Comparison of ENCODE assay signal across 34 cellular contexts in genomic region chr6:3513416-3513815, GRCh38.
"Had no signal": no experiment of that assay in that cellular context is flagged by ENCODE, and none has a peak within 500 bp of the region (broad histone marks: within the 10 kb centered on the region; RNA-seq: fewer than 3 reads in every experiment).

No MANE protein-coding gene starts in this region.

- H3K36me3 Mint-ChIP-seq: activated CD4-positive, alpha-beta memory T cell treated with anti-CD3 and anti-CD28 coated beads for 36 hours; activated naive CD4-positive, alpha-beta T cell treated with anti-CD3 and anti-CD28 coated beads, Interleukin-2, amount 50 U/mL, for 72 hours; activated naive CD8-positive, alpha-beta T cell treated with anti-CD3 and anti-CD28 coated beads for 36 hours had no signal

- H3K4me1 ChIP-seq: adrenal gland had no signal

- DNase-seq: activated B cell treated with CpG ODN at 0.5 μM for 24 hours; activated CD4-positive, alpha-beta memory T cell treated with anti-CD3 and anti-CD28 coated beads for 36 hours; activated CD4-positive, alpha-beta T cell treated with anti-CD3 and anti-CD28 coated beads for 4 hours; activated CD4-positive, alpha-beta T cell treated with anti-CD3 and anti-CD28 coated beads, Interleukin-2, amount 10 ng/mL, durations not matched to agents 24 days and 14 days; activated CD4-positive, alpha-beta T cell treated with anti-CD3 and anti-CD28 coated beads, Interleukin-2, amount 50 U/mL, for 1 hour; activated CD4-positive, alpha-beta T cell treated with anti-CD3 and anti-CD28 coated beads, Interleukin-2, amount 50 U/mL, for 4 hours; activated CD4-positive, CD25-positive, alpha-beta regulatory T cell treated with anti-CD3 and anti-CD28 coated beads, Interleukin-2, amount 50 U/mL, for 72 hours; activated CD8-positive, alpha-beta memory T cell treated with anti-CD3 and anti-CD28 coated beads, Interleukin-2, amount 50 U/mL, for 48 hours; activated CD8-positive, alpha-beta T cell treated with anti-CD3 and anti-CD28 coated beads for 36 hours; activated effector memory CD4-positive, alpha-beta T cell treated with anti-CD3 and anti-CD28 coated beads, Interleukin-2, amount 50 U/mL, for 16 hours; activated gamma-delta T cell treated with Interleukin-2 at 50 U/mL for 16 hours; activated naive CD4-positive, alpha-beta T cell; activated naive CD4-positive, alpha-beta T cell treated with anti-CD3 and anti-CD28 coated beads for 36 hours; activated naive CD4-positive, alpha-beta T cell treated with anti-CD3 and anti-CD28 coated beads, Interleukin-2, amount 50 U/mL, for 16 hours; activated naive CD8-positive, alpha-beta T cell treated with anti-CD3 and anti-CD28 coated beads for 36 hours; activated T-cell treated with anti-CD3 and anti-CD28 coated beads, Interleukin-2, amount 50 U/mL, for 24 hours; activated T-cell treated with anti-CD3 and anti-CD28 coated beads, Interleukin-2, amount 50 U/mL, for 72 hours; adrenal gland; amniotic stem cell; aorta; body of pancreas; brain microvascular endothelial cell; cerebellar nuclear complex; T-helper 1 cell; T-helper 2 cell; T-helper 9 cell had no signal

- ATAC-seq: activated CD8-positive, alpha-beta T cell treated with anti-CD3 and anti-CD28 coated beads for 36 hours; activated naive CD4-positive, alpha-beta T cell treated with anti-CD3 and anti-CD28 coated beads, Interleukin-2, amount 50 U/mL, for 72 hours; activated T-cell treated with anti-CD3 and anti-CD28 coated beads, Interleukin-2, amount 50 U/mL, for 72 hours; activated T-helper 17 cell treated with anti-CD3 and anti-CD28 coated beads, Interleukin-2, amount 50 U/mL, for 72 hours; body of pancreas had no signal

- H3K9me3 ChIP-seq: adrenal gland, body of pancreas, breast epithelium had no signal

- H3K27me3 ChIP-seq: adrenal gland, body of pancreas, brain microvascular endothelial cell, breast epithelium had no signal

- H3K9me3 Mint-ChIP-seq: activated B cell treated with CpG ODN at 0.5 μM for 24 hours; activated CD4-positive, alpha-beta memory T cell treated with anti-CD3 and anti-CD28 coated beads for 36 hours; activated CD4-positive, alpha-beta T cell treated with anti-CD3 and anti-CD28 coated beads, Interleukin-2, amount 10 ng/mL, durations not matched to agents 24 days and 14 days; activated CD8-positive, alpha-beta T cell treated with anti-CD3 and anti-CD28 coated beads for 36 hours; activated naive CD4-positive, alpha-beta T cell treated with anti-CD3 and anti-CD28 coated beads for 36 hours; activated naive CD4-positive, alpha-beta T cell treated with anti-CD3 and anti-CD28 coated beads, Interleukin-2, amount 50 U/mL, for 72 hours; activated naive CD8-positive, alpha-beta T cell treated with anti-CD3 and anti-CD28 coated beads for 36 hours; activated T-cell treated with anti-CD3 and anti-CD28 coated beads, Interleukin-2, amount 50 U/mL, for 24 hours; activated T-cell treated with anti-CD3 and anti-CD28 coated beads, Interleukin-2, amount 50 U/mL, for 72 hours; activated T-helper 1 cell treated with anti-CD3 and anti-CD28 coated beads, Interleukin-12 subunit alpha, Interleukin-12 subunit beta, Interleukin-2, Interleukin-4 antibody, amounts not matched to agents 30 ng/mL and 10 ng/mL and 1 ng/mL, durations not matched to agents 14 hours and 24 hours and 36 hours; activated T-helper 17 cell treated with anti-CD3 and anti-CD28 coated beads, Interleukin-2, amount 50 U/mL, for 72 hours; central memory CD8-positive, alpha-beta T cell; T-helper 1 cell treated with Interleukin-12 subunit alpha and Interleukin-12 subunit beta and Interleukin-4 antibody, amounts not matched to agents 30 μg/mL and 1 μg/mL, for 36 hours; T-helper 2 cell treated with Interferon-gamma antibody and Interleukin-4, amounts not matched to agents 5 μg/mL and 100 μg/mL, for 36 hours had no signal

- H3K4me3 Mint-ChIP-seq: activated B cell treated with CpG ODN at 0.5 μM for 24 hours; activated CD4-positive, alpha-beta memory T cell treated with anti-CD3 and anti-CD28 coated beads for 36 hours; activated CD4-positive, alpha-beta T cell treated with anti-CD3 and anti-CD28 coated beads, Interleukin-2, amount 10 ng/mL, durations not matched to agents 24 days and 14 days; activated CD8-positive, alpha-beta T cell treated with anti-CD3 and anti-CD28 coated beads for 36 hours; activated naive CD4-positive, alpha-beta T cell treated with anti-CD3 and anti-CD28 coated beads for 36 hours; activated naive CD8-positive, alpha-beta T cell treated with anti-CD3 and anti-CD28 coated beads for 36 hours; activated T-cell treated with anti-CD3 and anti-CD28 coated beads, Interleukin-2, amount 50 U/mL, for 24 hours; activated T-cell treated with anti-CD3 and anti-CD28 coated beads, Interleukin-2, amount 50 U/mL, for 72 hours; activated T-helper 1 cell treated with anti-CD3 and anti-CD28 coated beads, Interleukin-12 subunit alpha, Interleukin-12 subunit beta, Interleukin-2, Interleukin-4 antibody, amounts not matched to agents 30 ng/mL and 10 ng/mL and 1 ng/mL, durations not matched to agents 14 hours and 24 hours and 36 hours; activated T-helper 17 cell treated with anti-CD3 and anti-CD28 coated beads, Interleukin-2, amount 50 U/mL, for 72 hours; central memory CD8-positive, alpha-beta T cell; T-helper 1 cell treated with Interleukin-12 subunit alpha and Interleukin-12 subunit beta and Interleukin-4 antibody, amounts not matched to agents 30 μg/mL and 1 μg/mL, for 36 hours; T-helper 2 cell treated with Interferon-gamma antibody and Interleukin-4, amounts not matched to agents 5 μg/mL and 100 μg/mL, for 36 hours had no signal

- H3K36me3 ChIP-seq: adrenal gland, brain microvascular endothelial cell, breast epithelium had no signal

- H3K27ac Mint-ChIP-seq: activated B cell treated with CpG ODN at 0.5 μM for 24 hours; activated CD4-positive, alpha-beta memory T cell treated with anti-CD3 and anti-CD28 coated beads for 36 hours; activated CD4-positive, alpha-beta T cell treated with anti-CD3 and anti-CD28 coated beads, Interleukin-2, amount 10 ng/mL, durations not matched to agents 24 days and 14 days; activated CD8-positive, alpha-beta T cell treated with anti-CD3 and anti-CD28 coated beads for 36 hours; activated naive CD4-positive, alpha-beta T cell treated with anti-CD3 and anti-CD28 coated beads for 36 hours; activated naive CD4-positive, alpha-beta T cell treated with anti-CD3 and anti-CD28 coated beads, Interleukin-2, amount 50 U/mL, for 72 hours; activated naive CD8-positive, alpha-beta T cell treated with anti-CD3 and anti-CD28 coated beads for 36 hours; activated T-cell treated with anti-CD3 and anti-CD28 coated beads, Interleukin-2, amount 50 U/mL, for 24 hours; activated T-cell treated with anti-CD3 and anti-CD28 coated beads, Interleukin-2, amount 50 U/mL, for 72 hours; activated T-helper 1 cell treated with anti-CD3 and anti-CD28 coated beads, Interleukin-12 subunit alpha, Interleukin-12 subunit beta, Interleukin-2, Interleukin-4 antibody, amounts not matched to agents 30 ng/mL and 10 ng/mL and 1 ng/mL, durations not matched to agents 14 hours and 24 hours and 36 hours; activated T-helper 17 cell treated with anti-CD3 and anti-CD28 coated beads, Interleukin-2, amount 50 U/mL, for 72 hours; T-helper 1 cell treated with Interleukin-12 subunit alpha and Interleukin-12 subunit beta and Interleukin-4 antibody, amounts not matched to agents 30 μg/mL and 1 μg/mL, for 36 hours; T-helper 2 cell treated with Interferon-gamma antibody and Interleukin-4, amounts not matched to agents 5 μg/mL and 100 μg/mL, for 36 hours had no signal

- H3K4me1 Mint-ChIP-seq: activated B cell treated with CpG ODN at 0.5 μM for 24 hours; activated CD4-positive, alpha-beta T cell treated with anti-CD3 and anti-CD28 coated beads, Interleukin-2, amount 10 ng/mL, durations not matched to agents 24 days and 14 days; activated naive CD8-positive, alpha-beta T cell treated with anti-CD3 and anti-CD28 coated beads for 36 hours; activated T-helper 17 cell treated with anti-CD3 and anti-CD28 coated beads, Interleukin-2, amount 50 U/mL, for 72 hours; central memory CD8-positive, alpha-beta T cell had no signal

- H3K27ac ChIP-seq: adrenal gland, body of pancreas, brain microvascular endothelial cell, VCaP had no signal

- H3K4me3 ChIP-seq: adrenal gland, body of pancreas, breast epithelium had no signal
